ENCODE assay signal across 1 cellular context in the genomic region with DNA sequence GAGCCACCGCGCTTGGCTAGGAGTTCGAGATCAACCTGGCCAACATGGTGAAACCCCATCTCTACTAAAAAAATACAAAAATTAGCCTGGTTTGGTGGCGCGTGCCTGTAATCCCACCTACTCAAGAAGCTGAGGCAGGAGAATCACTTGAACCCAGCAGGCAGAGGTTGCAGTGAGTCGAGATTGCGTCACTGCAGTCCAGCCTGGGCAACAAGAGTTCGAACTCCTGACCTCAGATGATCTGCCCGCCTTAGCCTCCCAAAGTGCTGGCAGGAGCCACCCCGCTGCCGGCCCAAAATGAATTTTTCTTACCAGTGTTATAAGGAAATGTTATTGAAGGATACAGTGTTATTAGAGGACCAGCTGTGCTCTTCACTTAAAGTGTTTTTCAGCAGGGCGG.
TF ChIP-seq lines count a peak whose summit lies in the region.

No MANE protein-coding gene starts in this region.

TF ChIP-seq in HepG2, 621 proteins besides CTCF, POLR2A, EP300 and RAD21 (continued from another document):
- TF ChIP-seq TFAP4 (IDR thresholded peaks at IDR 0.05; ENCODE audit: borderline replicate concordance, low read depth) = no peak
- TF ChIP-seq ATF3 (CRISPR knock-in tag; IDR thresholded peaks at IDR 0.05) = no peak
- no peak for TF ChIP-seq ZSCAN31 (CRISPR knock-in tag; IDR thresholded peaks at IDR 0.05; ENCODE audit: low read depth)
- peak; percentile 91 for TF ChIP-seq CEBPG (CRISPR knock-in tag; IDR thresholded peaks at IDR 0.05)
- peak; percentile 58 for TF ChIP-seq RARA (CRISPR knock-in tag; IDR thresholded peaks at IDR 0.05)
- no peak for TF ChIP-seq ARHGAP35 (CRISPR knock-in tag; IDR thresholded peaks at IDR 0.05; ENCODE audit: borderline replicate concordance)
- no peak for TF ChIP-seq MIXL1 (CRISPR knock-in tag; IDR thresholded peaks at IDR 0.05)
- TF ChIP-seq, protein P1, sequence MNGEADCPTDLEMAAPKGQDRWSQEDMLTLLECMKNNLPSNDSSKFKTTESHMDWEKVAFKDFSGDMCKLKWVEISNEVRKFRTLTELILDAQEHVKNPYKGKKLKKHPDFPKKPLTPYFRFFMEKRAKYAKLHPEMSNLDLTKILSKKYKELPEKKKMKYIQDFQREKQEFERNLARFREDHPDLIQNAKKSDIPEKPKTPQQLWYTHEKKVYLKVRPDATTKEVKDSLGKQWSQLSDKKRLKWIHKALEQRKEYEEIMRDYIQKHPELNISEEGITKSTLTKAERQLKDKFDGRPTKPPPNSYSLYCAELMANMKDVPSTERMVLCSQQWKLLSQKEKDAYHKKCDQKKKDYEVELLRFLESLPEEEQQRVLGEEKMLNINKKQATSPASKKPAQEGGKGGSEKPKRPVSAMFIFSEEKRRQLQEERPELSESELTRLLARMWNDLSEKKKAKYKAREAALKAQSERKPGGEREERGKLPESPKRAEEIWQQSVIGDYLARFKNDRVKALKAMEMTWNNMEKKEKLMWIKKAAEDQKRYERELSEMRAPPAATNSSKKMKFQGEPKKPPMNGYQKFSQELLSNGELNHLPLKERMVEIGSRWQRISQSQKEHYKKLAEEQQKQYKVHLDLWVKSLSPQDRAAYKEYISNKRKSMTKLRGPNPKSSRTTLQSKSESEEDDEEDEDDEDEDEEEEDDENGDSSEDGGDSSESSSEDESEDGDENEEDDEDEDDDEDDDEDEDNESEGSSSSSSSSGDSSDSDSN (CRISPR knock-in tag; IDR thresholded peaks at IDR 0.05) = no peak
- TF ChIP-seq ZC3H13 (CRISPR knock-in tag; IDR thresholded peaks at IDR 0.05) = no peak
- TF ChIP-seq, protein P2, sequence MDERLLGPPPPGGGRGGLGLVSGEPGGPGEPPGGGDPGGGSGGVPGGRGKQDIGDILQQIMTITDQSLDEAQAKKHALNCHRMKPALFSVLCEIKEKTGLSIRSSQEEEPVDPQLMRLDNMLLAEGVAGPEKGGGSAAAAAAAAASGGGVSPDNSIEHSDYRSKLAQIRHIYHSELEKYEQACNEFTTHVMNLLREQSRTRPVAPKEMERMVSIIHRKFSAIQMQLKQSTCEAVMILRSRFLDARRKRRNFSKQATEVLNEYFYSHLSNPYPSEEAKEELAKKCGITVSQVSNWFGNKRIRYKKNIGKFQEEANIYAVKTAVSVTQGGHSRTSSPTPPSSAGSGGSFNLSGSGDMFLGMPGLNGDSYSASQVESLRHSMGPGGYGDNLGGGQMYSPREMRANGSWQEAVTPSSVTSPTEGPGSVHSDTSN (CRISPR knock-in tag; IDR thresholded peaks at IDR 0.05) = no peak
- TF ChIP-seq GABPB1 (CRISPR knock-in tag; IDR thresholded peaks at IDR 0.05) = no peak
- TF ChIP-seq SRSF1 (optimal IDR thresholded peaks at IDR 0.05; ENCODE audit: low read depth, low read length) = no peak
- no peak for TF ChIP-seq HDAC1 (CRISPR knock-in tag; IDR thresholded peaks at IDR 0.05)
- no peak for TF ChIP-seq DNMT3B (CRISPR knock-in tag; conservative IDR thresholded peaks at IDR 0.05)
- TF ChIP-seq, protein P3, sequence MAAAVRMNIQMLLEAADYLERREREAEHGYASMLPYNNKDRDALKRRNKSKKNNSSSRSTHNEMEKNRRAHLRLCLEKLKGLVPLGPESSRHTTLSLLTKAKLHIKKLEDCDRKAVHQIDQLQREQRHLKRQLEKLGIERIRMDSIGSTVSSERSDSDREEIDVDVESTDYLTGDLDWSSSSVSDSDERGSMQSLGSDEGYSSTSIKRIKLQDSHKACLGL (CRISPR knock-in tag; IDR thresholded peaks at IDR 0.05) = no peak
- TF ChIP-seq, protein P4, sequence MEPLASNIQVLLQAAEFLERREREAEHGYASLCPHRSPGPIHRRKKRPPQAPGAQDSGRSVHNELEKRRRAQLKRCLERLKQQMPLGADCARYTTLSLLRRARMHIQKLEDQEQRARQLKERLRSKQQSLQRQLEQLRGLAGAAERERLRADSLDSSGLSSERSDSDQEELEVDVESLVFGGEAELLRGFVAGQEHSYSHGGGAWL (CRISPR knock-in tag; IDR thresholded peaks at IDR 0.05) = no peak
- no peak for TF ChIP-seq ZNF264 (CRISPR knock-in tag; IDR thresholded peaks at IDR 0.05)
- TF ChIP-seq GRHL1 (CRISPR knock-in tag; conservative IDR thresholded peaks at IDR 0.05) = no peak
